In genomic region chr17:80949451-80950421, GRCh38 we compare ENCODE assay signal across 17 cellular contexts. TPM values are rescaled to one million over a fixed set of nuclear protein-coding genes. Genes with fewer than 3 reads are reported as not detected.
DNase-seq lines count a peak whose midpoint lies in the region; ATAC-seq, FAIRE-seq and TF ChIP-seq lines count a peak whose summit lies in the region.
"Had no signal": no experiment of that assay in that cellular context is flagged by ENCODE, and none has a peak within 500 bp of the region (broad histone marks: within the 10 kb centered on the region; RNA-seq: fewer than 3 reads in every experiment).

No MANE protein-coding gene starts in this region.

- no peak overlapping the region for H3K9ac ChIP-seq in K562 (ENCODE audit: insufficient read depth in 1 of 2, low read depth in 2 of 2, low read length in 2 of 2)
- H3K9ac ChIP-seq in kidney (ENCODE audit: low read length in 2 of 2): no peak overlapping the region

- TF ChIP-seq CTCF in K562 (IDR thresholded peaks at IDR 0.05 in 2 of 3, conservative IDR thresholded peaks at IDR 0.05 in 1 of 3; ENCODE audit: insufficient read depth in 2 of 3, low read depth in 1 of 3, low read length in 3 of 3): peak in 1 of 3 experiments; percentile 11; a peak in 1 of 6 replicates
- TF ChIP-seq CTCF in kidney (IDR thresholded peaks at IDR 0.05; ENCODE audit: borderline replicate concordance, extremely low read depth, insufficient read depth): no peak
- TF ChIP-seq CTCF in type B pancreatic cell (conservative IDR thresholded peaks at IDR 0.05): peak; percentile 26
- no peak for TF ChIP-seq CTCF in osteocyte (IDR thresholded peaks at IDR 0.05)

- no peaks in the 10 kb centered on the region for H3K79me2 ChIP-seq in K562 (ENCODE audit: control insufficient read depth, insufficient read depth, low read length)

- no peak overlapping the region for H3K27ac ChIP-seq in K562 (ENCODE audit: extremely low read depth, low read depth, low read length)
- H3K27ac ChIP-seq in kidney (ENCODE audit: low read depth in 2 of 2, low read length in 2 of 2): no peak overlapping the region
- H3K27ac ChIP-seq: A549 had no signal

- TF ChIP-seq EP300 in K562 (IDR thresholded peaks at IDR 0.05; ENCODE audit: low read length): no peak

- H3K4me1 Mint-ChIP-seq in activated CD4-positive, alpha-beta memory T cell treated with anti-CD3 and anti-CD28 coated beads, Interleukin-2, amount 10 ng/mL, durations not matched to agents 7 days and 5 days: peaks cover 13% of the 10 kb centered on the region
- no peaks in the 10 kb centered on the region for H3K4me1 Mint-ChIP-seq in activated CD4-positive, alpha-beta memory T cell treated with anti-CD3 and anti-CD28 coated beads for 36 hours (ENCODE audit: low read depth)
- no peaks in the 10 kb centered on the region for H3K4me1 Mint-ChIP-seq in type B pancreatic cell (ENCODE audit: unreplicated experiment)
- peaks cover 10% of the 10 kb centered on the region for H3K4me1 Mint-ChIP-seq in osteocyte (ENCODE audit: unreplicated experiment)
- H3K4me1 Mint-ChIP-seq: CD8-positive, alpha-beta memory T cell had no signal

- CTCF ChIA-PET in activated CD4-positive, alpha-beta memory T cell treated with anti-CD3 and anti-CD28 coated beads, Interleukin-2, amount 10 ng/mL, durations not matched to agents 7 days and 5 days (lab: Charles Lee): no interaction called here
- CTCF ChIA-PET in activated CD4-positive, alpha-beta memory T cell treated with anti-CD3 and anti-CD28 coated beads for 36 hours (lab: Charles Lee): no interaction called here
- CTCF ChIA-PET in K562 (lab: Yijun Ruan, JAX; ENCODE audit: low intra/inter-chr PET ratio): no interaction called here

- H2AFZ ChIP-seq in K562 (ENCODE audit: low read depth, low read length): no peak overlapping the region

- FAIRE-seq in K562 (lab: Jason Lieb, UNC): no peak
- FAIRE-seq in kidney (lab: Jason Lieb, UNC): no peak
- FAIRE-seq: A549 had no signal

- H4K20me1 ChIP-seq in K562 (replicated peaks; ENCODE audit: control insufficient read depth, insufficient read depth, low read length): no peaks in the 10 kb centered on the region

- no peak overlapping the region for H3K4me3 Mint-ChIP-seq in activated CD4-positive, alpha-beta memory T cell treated with anti-CD3 and anti-CD28 coated beads, Interleukin-2, amount 10 ng/mL, durations not matched to agents 7 days and 5 days
- no peak overlapping the region for H3K4me3 Mint-ChIP-seq in activated CD4-positive, alpha-beta memory T cell treated with anti-CD3 and anti-CD28 coated beads for 36 hours
- H3K4me3 Mint-ChIP-seq in type B pancreatic cell (no peak overlapping the region), osteocyte (ENCODE audit: unreplicated experiment) (no peak overlapping the region)
- H3K4me3 Mint-ChIP-seq: CD8-positive, alpha-beta memory T cell had no signal

- POLR2A ChIA-PET in activated CD4-positive, alpha-beta memory T cell treated with anti-CD3 and anti-CD28 coated beads, Interleukin-2, amount 10 ng/mL, durations not matched to agents 7 days and 5 days (lab: Charles Lee): no interaction called here
- POLR2A ChIA-PET in activated CD4-positive, alpha-beta memory T cell treated with anti-CD3 and anti-CD28 coated beads for 36 hours (lab: Charles Lee): no interaction called here
- POLR2A ChIA-PET in K562 (lab: Yijun Ruan, JAX): no interaction called here

- TF ChIP-seq RAD21 in K562 (CRISPR knock-in tag; conservative IDR thresholded peaks at IDR 0.05 in 1 of 2, IDR thresholded peaks at IDR 0.05 in 1 of 2): no peak

- intact Hi-C loops in activated CD4-positive, alpha-beta memory T cell treated with anti-CD3 and anti-CD28 coated beads for 36 hours (cut with micrococcal nuclease): no loop called here
- intact Hi-C loops in K562 (cut with micrococcal nuclease): no loop called here
- intact Hi-C loops in kidney (cut with DNase I): no loop called here

- H3K36me3 Mint-ChIP-seq in activated CD4-positive, alpha-beta memory T cell treated with anti-CD3 and anti-CD28 coated beads, Interleukin-2, amount 10 ng/mL, durations not matched to agents 7 days and 5 days (ENCODE audit: low read depth): peaks cover 43% of the 10 kb centered on the region
- peaks cover 21% of the 10 kb centered on the region for H3K36me3 Mint-ChIP-seq in activated CD4-positive, alpha-beta memory T cell treated with anti-CD3 and anti-CD28 coated beads for 36 hours
- H3K36me3 Mint-ChIP-seq in type B pancreatic cell (peaks cover 14% of the 10 kb centered on the region), osteocyte (ENCODE audit: unreplicated experiment) (peaks cover 22% of the 10 kb centered on the region)

- H3K27me3 Mint-ChIP-seq in activated CD4-positive, alpha-beta memory T cell treated with anti-CD3 and anti-CD28 coated beads, Interleukin-2, amount 10 ng/mL, durations not matched to agents 7 days and 5 days: no peaks in the 10 kb centered on the region
- H3K27me3 Mint-ChIP-seq in activated CD4-positive, alpha-beta memory T cell treated with anti-CD3 and anti-CD28 coated beads for 36 hours: no peaks in the 10 kb centered on the region
- H3K27me3 Mint-ChIP-seq in type B pancreatic cell (no peaks in the 10 kb centered on the region), osteocyte (ENCODE audit: unreplicated experiment) (no peaks in the 10 kb centered on the region)
- H3K27me3 Mint-ChIP-seq: CD8-positive, alpha-beta memory T cell; progenitor cell of endocrine pancreas had no signal

- H3K27me3 ChIP-seq in K562 (ENCODE audit: control insufficient read depth in 2 of 2, insufficient read depth in 2 of 2, low read length in 2 of 2): no peaks in the 10 kb centered on the region

- no TSS peak for BruUV-seq in K562 (replicated peaks; lab: Mats Ljungman, UMichigan)

- peaks cover 42% of the 10 kb centered on the region; the same call in 1 of the 3 replicates for H3K36me3 ChIP-seq in K562 (ENCODE audit: control insufficient read depth, insufficient read depth, low read length)
- H3K36me3 ChIP-seq in kidney (ENCODE audit: control insufficient read depth in 1 of 2, insufficient read depth in 2 of 2, low read length in 2 of 2): peaks cover 6 to 18% of the 10 kb centered on the region in 2 donors

- no peak for DNase-seq in activated CD4-positive, alpha-beta memory T cell treated with anti-CD3 and anti-CD28 coated beads, Interleukin-2, amount 10 ng/mL, durations not matched to agents 7 days and 5 days
- no peak for DNase-seq in activated CD4-positive, alpha-beta memory T cell treated with anti-CD3 and anti-CD28 coated beads for 36 hours
- no peak for DNase-seq in K562 (ENCODE audit: extremely low read depth in 1 of 4, low spot score in 3 of 4)
- DNase-seq in kidney: peak; percentile 66
- no peak for DNase-seq in type B pancreatic cell (ENCODE audit: extremely low spot score, unreplicated experiment)
- no peak for DNase-seq in nucleus accumbens (lab: John Stamatoyannopoulos, UW)
- no peak for DNase-seq in osteocyte (ENCODE audit: extremely low spot score, unreplicated experiment)
- DNase-seq: activated CD4-positive, alpha-beta T cell treated with anti-CD3 and anti-CD28 coated beads for 4 hours; activated T-cell treated with anti-CD3 and anti-CD28 coated beads, Interleukin-2, amount 50 U/mL, for 1 hour; cerebellar nuclear complex; GF-D8; NCI-H526 treated with DMSO at 0.1 percent for 48 hours had no signal

- no peaks in the 10 kb centered on the region for H3K9me1 ChIP-seq in K562 (ENCODE audit: control insufficient read depth, insufficient read depth, low read length)

- H3K4me2 ChIP-seq in K562 (ENCODE audit: insufficient read depth, low read length): no peak overlapping the region
- H3K4me2 ChIP-seq: A549 had no signal

- TF ChIP-seq POLR2A in K562 (conservative IDR thresholded peaks at IDR 0.05): no peak

- no peaks in the 10 kb centered on the region for H3K9me3 Mint-ChIP-seq in activated CD4-positive, alpha-beta memory T cell treated with anti-CD3 and anti-CD28 coated beads, Interleukin-2, amount 10 ng/mL, durations not matched to agents 7 days and 5 days
- H3K9me3 Mint-ChIP-seq in activated CD4-positive, alpha-beta memory T cell treated with anti-CD3 and anti-CD28 coated beads for 36 hours: no peaks in the 10 kb centered on the region
- H3K9me3 Mint-ChIP-seq in type B pancreatic cell (no peaks in the 10 kb centered on the region), osteocyte (ENCODE audit: unreplicated experiment) (no peaks in the 10 kb centered on the region)
- H3K9me3 Mint-ChIP-seq: CD8-positive, alpha-beta memory T cell had no signal

- H3K9me3 ChIP-seq in K562 (replicated peaks; ENCODE audit: control insufficient read depth, insufficient read depth, low read depth, low read length) (no peaks in the 10 kb centered on the region), kidney (ENCODE audit: control insufficient read depth in 1 of 2, low read length in 2 of 2) (no peaks in the 10 kb centered on the region)
- H3K9me3 ChIP-seq: A549 had no signal

- in situ Hi-C loops in K562 (cut with MboI): no loop called here

- H3K4me3 ChIP-seq in K562: no peak overlapping the region
- no peak overlapping the region for H3K4me3 ChIP-seq in kidney (ENCODE audit: low read length in 2 of 2)
- H3K4me3 ChIP-seq: A549 had no signal

- H3K4me1 ChIP-seq in K562 (replicated peaks in 1 of 2; ENCODE audit: control insufficient read depth in 2 of 2, insufficient read depth in 2 of 2, low read length in 2 of 2) (peaks cover 0 to 13% of the 10 kb centered on the region in 2 experiments; a peak in 1 of 5 replicates), kidney (ENCODE audit: control insufficient read depth in 1 of 2, insufficient read depth in 1 of 2, low read depth in 1 of 2, low read length in 2 of 2) (no peaks in the 10 kb centered on the region)
- H3K4me1 ChIP-seq: A549 had no signal

- ATAC-seq in K562 (no peak), HG02852 (IDR thresholded peaks at IDR 0.05; ENCODE audit: unreplicated experiment) (no peak)
- ATAC-seq: left colon had no signal

- WGBS in K562 (ENCODE audit: insufficient coverage, low coverage, missing lambda C conversion rate): 85% methylated on average over 34 of the region's 44 CpGs

- peak overlapping the region; percentile 42 for H3K27ac Mint-ChIP-seq in activated CD4-positive, alpha-beta memory T cell treated with anti-CD3 and anti-CD28 coated beads, Interleukin-2, amount 10 ng/mL, durations not matched to agents 7 days and 5 days
- H3K27ac Mint-ChIP-seq in activated CD4-positive, alpha-beta memory T cell treated with anti-CD3 and anti-CD28 coated beads for 36 hours: no peak overlapping the region
- H3K27ac Mint-ChIP-seq in type B pancreatic cell (no peak overlapping the region), osteocyte (ENCODE audit: unreplicated experiment) (no peak overlapping the region)
- H3K27ac Mint-ChIP-seq: CD8-positive, alpha-beta memory T cell; progenitor cell of endocrine pancreas had no signal

RNA-seq across cellular contexts. Expression of gene CHMP6, which starts 41.9 kb away (rescaled TPM):
- total RNA-seq in activated CD4-positive, alpha-beta memory T cell treated with anti-CD3 and anti-CD28 coated beads, Interleukin-2, amount 10 ng/mL, durations not matched to agents 7 days and 5 days: 10 to 100 TPM; 30.3 to 31.6 TPM
- 10 to 100 TPM; 17.1 to 17.3 TPM for total RNA-seq in activated CD4-positive, alpha-beta memory T cell treated with anti-CD3 and anti-CD28 coated beads for 36 hours
- total RNA-seq in K562 (2011; cell fraction: chromatin; rRNA removed; ENCODE audit: low replicate concordance): 33.8 and 66.2 TPM in 2 replicates
- total RNA-seq in K562 (2011; cell fraction: nucleolus; rRNA removed): 40.5 and 47.9 TPM in 2 replicates
- total RNA-seq in K562 (2011; cell fraction: nucleoplasm; rRNA removed): 22.9 and 24.6 TPM in 2 replicates
- total RNA-seq in K562 (2014; rRNA removed) (10.3 and 12.9 TPM in 2 replicates), K562 (2014; rRNA removed; fragmentation: Illumina TruSeq; extraction: Trizol) (14.4 and 15.7 TPM in 2 replicates), K562 (2015; rRNA removed; fragmentation: Illumina TruSeq; extraction: Trizol) (12.7 and 13.8 TPM in 2 replicates), K562 (2021) (25.6 and 26.8 TPM in 2 replicates), kidney (28.0 TPM), type B pancreatic cell (ENCODE audit: low replicate concordance) (29.1 and 33.4 TPM in 2 replicates), osteocyte (31.1 and 35.9 TPM in 2 replicates)
- polyA plus RNA-seq in K562 (2011; rRNA removed) (8.0 and 13.4 TPM in 2 replicates), K562 (2014; fragmentation: Illumina TruSeq; extraction: Trizol) (11.4 and 15.5 TPM in 2 replicates), K562 (2014; fragmentation: Nextera tagmentation; extraction: Ambion mirVana) (1 to 10 TPM in 1 of 2 experiments, under 1 TPM in 1; 0.25 to 1.8 TPM), K562 (2014; rRNA removed) (28.3 and 30.4 TPM in 2 replicates), kidney (ENCODE audit: insufficient read depth, low read depth, low replicate concordance) (34.1 TPM)
- 10.5 and 35.5 TPM in 2 replicates for polyA plus RNA-seq in K562 (2011; cell fraction: cytosol; rRNA removed)
- 10.7 and 20.1 TPM in 2 replicates for polyA plus RNA-seq in K562 (2011; cell fraction: nucleus; rRNA removed)
- polyA plus RNA-seq in K562 (2012): 13.7 and 20.1 TPM in 2 replicates
- polyA minus RNA-seq in K562 (2011; rRNA and poly(A)+ RNA removed): 11.2 and 15.9 TPM in 2 replicates
- 5.0 and 8.7 TPM in 2 replicates for polyA minus RNA-seq in K562 (2011; cell fraction: cytosol; rRNA and poly(A)+ RNA removed)
- 13.5 and 13.7 TPM in 2 replicates for polyA minus RNA-seq in K562 (2011; cell fraction: nucleus; rRNA and poly(A)+ RNA removed)
